Comparison of ENCODE assay signal across 1 cellular context in the genomic region with DNA sequence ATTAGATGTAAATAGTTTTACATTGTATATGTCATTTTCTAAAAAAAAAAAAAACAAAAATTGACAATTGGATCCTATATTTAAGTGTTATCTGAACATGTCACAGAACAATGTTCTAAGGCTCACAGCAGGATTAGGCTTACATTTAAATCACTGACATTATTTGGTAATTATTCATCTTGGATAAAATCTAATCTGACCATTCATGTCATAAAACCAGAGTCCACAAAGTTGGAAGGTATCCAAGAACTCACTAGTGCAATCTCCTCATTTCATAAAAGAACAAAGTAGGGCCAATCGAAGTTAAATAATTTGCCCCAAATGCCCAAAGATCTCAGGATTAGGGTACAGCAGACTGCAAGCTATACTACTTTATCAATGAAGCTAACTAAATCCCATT.
TF ChIP-seq lines count a peak whose summit lies in the region.

No MANE protein-coding gene starts in this region.

TF ChIP-seq in HEK293, 187 proteins besides CTCF, POLR2A, EP300 and RAD21 (continued from another document):
- TF ChIP-seq, protein P1, sequence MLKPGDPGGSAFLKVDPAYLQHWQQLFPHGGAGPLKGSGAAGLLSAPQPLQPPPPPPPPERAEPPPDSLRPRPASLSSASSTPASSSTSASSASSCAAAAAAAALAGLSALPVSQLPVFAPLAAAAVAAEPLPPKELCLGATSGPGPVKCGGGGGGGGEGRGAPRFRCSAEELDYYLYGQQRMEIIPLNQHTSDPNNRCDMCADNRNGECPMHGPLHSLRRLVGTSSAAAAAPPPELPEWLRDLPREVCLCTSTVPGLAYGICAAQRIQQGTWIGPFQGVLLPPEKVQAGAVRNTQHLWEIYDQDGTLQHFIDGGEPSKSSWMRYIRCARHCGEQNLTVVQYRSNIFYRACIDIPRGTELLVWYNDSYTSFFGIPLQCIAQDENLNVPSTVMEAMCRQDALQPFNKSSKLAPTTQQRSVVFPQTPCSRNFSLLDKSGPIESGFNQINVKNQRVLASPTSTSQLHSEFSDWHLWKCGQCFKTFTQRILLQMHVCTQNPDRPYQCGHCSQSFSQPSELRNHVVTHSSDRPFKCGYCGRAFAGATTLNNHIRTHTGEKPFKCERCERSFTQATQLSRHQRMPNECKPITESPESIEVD (tag by site-specific recombination; IDR thresholded peaks at IDR 0.05), result peak; percentile 25; the same call in 1 of the 2 replicates
- TF ChIP-seq FEZF1 (tag by site-specific recombination; IDR thresholded peaks at IDR 0.05), result 0 out of 2 replicates have a peak, but pooled peaks have one; percentile 13
- TF ChIP-seq ZNF292 (tag by site-specific recombination; IDR thresholded peaks at IDR 0.05; ENCODE audit: borderline replicate concordance, low read depth), result no peak
